ENCODE assay signal across 1 cellular context in genomic region chr12:69779928-69780327, GRCh38.
TF ChIP-seq lines count a peak whose summit lies in the region.

No MANE protein-coding gene starts in this region.

TF ChIP-seq in K562, 482 proteins besides CTCF, POLR2A, EP300 and RAD21:
- TF ChIP-seq CTBP1 (IDR thresholded peaks at IDR 0.05; ENCODE audit: borderline replicate concordance) (0 out of 2 replicates have a peak, but pooled peaks have one; percentile 20), JUND (IDR thresholded peaks at IDR 0.05; ENCODE audit: borderline replicate concordance, low read depth, low read length) (peak; percentile 36; the same call in 1 of the 2 replicates), JUND (tag; IDR thresholded peaks at IDR 0.05; ENCODE audit: borderline replicate concordance, low read depth, low read length) (peak; percentile 30; the same call in 1 of the 3 replicates), SMC3 (conservative IDR thresholded peaks at IDR 0.05; ENCODE audit: insufficient read depth, low read depth, low read length) (peak; percentile 52), RCOR1 (IDR thresholded peaks at IDR 0.05; ENCODE audit: borderline replicate concordance in 1 of 2, low read depth in 2 of 2, low read length in 2 of 2) (0 out of 4 replicates have a peak, but pooled peaks of 1 of the 2 experiments have one; percentile 48), GATA2 (CRISPR knock-in tag; IDR thresholded peaks at IDR 0.05) (peak; percentile 79), CREM (IDR thresholded peaks at IDR 0.05; ENCODE audit: low read depth) (peak; percentile 37; the same call in 1 of the 2 replicates), RFX1 (IDR thresholded peaks at IDR 0.05) (no peak), ATF3 (IDR thresholded peaks at IDR 0.05) (0 out of 2 replicates have a peak, but pooled peaks have one; percentile 8), ATF3 (CRISPR knock-in tag; conservative IDR thresholded peaks at IDR 0.05) (no peak), KDM1A (IDR thresholded peaks at IDR 0.05) (no peak), SNIP1 (IDR thresholded peaks at IDR 0.05; ENCODE audit: low read depth) (no peak), ZNF263 (CRISPR knock-in tag; IDR thresholded peaks at IDR 0.05; ENCODE audit: borderline replicate concordance) (peak; percentile 29; the same call in 1 of the 2 replicates)
- TF ChIP-seq, protein P1, sequence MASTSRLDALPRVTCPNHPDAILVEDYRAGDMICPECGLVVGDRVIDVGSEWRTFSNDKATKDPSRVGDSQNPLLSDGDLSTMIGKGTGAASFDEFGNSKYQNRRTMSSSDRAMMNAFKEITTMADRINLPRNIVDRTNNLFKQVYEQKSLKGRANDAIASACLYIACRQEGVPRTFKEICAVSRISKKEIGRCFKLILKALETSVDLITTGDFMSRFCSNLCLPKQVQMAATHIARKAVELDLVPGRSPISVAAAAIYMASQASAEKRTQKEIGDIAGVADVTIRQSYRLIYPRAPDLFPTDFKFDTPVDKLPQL (IDR thresholded peaks at IDR 0.05; ENCODE audit: extremely low read depth, insufficient read length) = no peak
- TF ChIP-seq, protein P2, sequence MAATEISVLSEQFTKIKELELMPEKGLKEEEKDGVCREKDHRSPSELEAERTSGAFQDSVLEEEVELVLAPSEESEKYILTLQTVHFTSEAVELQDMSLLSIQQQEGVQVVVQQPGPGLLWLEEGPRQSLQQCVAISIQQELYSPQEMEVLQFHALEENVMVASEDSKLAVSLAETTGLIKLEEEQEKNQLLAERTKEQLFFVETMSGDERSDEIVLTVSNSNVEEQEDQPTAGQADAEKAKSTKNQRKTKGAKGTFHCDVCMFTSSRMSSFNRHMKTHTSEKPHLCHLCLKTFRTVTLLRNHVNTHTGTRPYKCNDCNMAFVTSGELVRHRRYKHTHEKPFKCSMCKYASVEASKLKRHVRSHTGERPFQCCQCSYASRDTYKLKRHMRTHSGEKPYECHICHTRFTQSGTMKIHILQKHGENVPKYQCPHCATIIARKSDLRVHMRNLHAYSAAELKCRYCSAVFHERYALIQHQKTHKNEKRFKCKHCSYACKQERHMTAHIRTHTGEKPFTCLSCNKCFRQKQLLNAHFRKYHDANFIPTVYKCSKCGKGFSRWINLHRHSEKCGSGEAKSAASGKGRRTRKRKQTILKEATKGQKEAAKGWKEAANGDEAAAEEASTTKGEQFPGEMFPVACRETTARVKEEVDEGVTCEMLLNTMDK (IDR thresholded peaks at IDR 0.05; ENCODE audit: borderline replicate concordance, insufficient read depth, low read depth, low read length, poor library complexity, severe bottlenecking) = peak; percentile 29
